ENCODE assay signal across 22 cellular contexts in the genomic region with DNA sequence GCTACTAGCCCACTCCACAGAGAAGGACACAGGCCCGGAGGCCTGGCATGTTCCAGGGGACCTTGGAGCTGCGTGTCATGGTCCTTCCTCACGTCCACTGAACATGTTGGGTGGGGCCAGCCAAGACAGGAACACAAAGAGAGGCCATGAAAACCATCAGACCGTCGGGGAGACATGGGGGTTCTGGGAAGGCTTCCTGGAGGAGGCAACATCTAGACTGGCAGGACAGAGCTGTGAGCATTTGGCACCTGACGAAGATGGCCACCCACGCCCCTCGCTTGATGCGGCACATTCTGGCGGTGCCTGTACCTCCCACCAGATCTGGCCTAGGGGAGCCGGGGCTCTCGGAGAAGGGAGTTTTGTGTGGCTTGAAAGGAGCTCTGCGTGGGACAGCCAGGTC. TPM values are rescaled to one million over a fixed set of nuclear protein-coding genes. Genes with fewer than 3 reads are reported as not detected.
DNase-seq lines count a peak whose midpoint lies in the region; ATAC-seq and TF ChIP-seq lines count a peak whose summit lies in the region.
"Had no signal": no experiment of that assay in that cellular context is flagged by ENCODE, and none has a peak within 500 bp of the region (broad histone marks: within the 10 kb centered on the region; RNA-seq: fewer than 3 reads in every experiment).

No MANE protein-coding gene starts in this region.

- H3K27me3 Mint-ChIP-seq in natural killer cell (ENCODE audit: low read depth in 2 of 2), result no peaks in the 10 kb centered on the region
- H3K27me3 Mint-ChIP-seq in natural killer cell treated with Interleukin-12 subunit alpha and Interleukin-12 subunit beta and Interleukin-15 and Interleukin-18, amount 100 ng/mL, for 72 hours, result no peaks in the 10 kb centered on the region
- no peaks in the 10 kb centered on the region for H3K27me3 Mint-ChIP-seq in Caco-2 (ENCODE audit: insufficient read depth, unreplicated experiment)
- H3K27me3 Mint-ChIP-seq: CD4-positive, CD25-positive, alpha-beta regulatory T cell had no signal

- H3K4ac ChIP-seq in mesenchymal stem cell (ENCODE audit: low read depth in 1 of 2, low read length in 2 of 2), result no peak overlapping the region

- H2AK5ac ChIP-seq in mesenchymal stem cell (ENCODE audit: low read length, severe bottlenecking), result no peak overlapping the region

- no peak overlapping the region for H3K9ac ChIP-seq in mesenchymal stem cell (ENCODE audit: low read length)
- H3K9ac ChIP-seq: GM23248 had no signal

- H3K36me3 ChIP-seq in Caco-2 (ENCODE audit: control insufficient read depth, insufficient read depth, low read length), result peaks cover 3% of the 10 kb centered on the region
- H3K36me3 ChIP-seq in mesenchymal stem cell (ENCODE audit: control insufficient read depth in 1 of 2, insufficient read depth in 2 of 2, low read depth in 1 of 2, low read length in 2 of 2), result peaks cover 14 to 83% of the 10 kb centered on the region in 2 experiments
- H3K36me3 ChIP-seq in MG63, result peaks cover 3% of the 10 kb centered on the region
- H3K36me3 ChIP-seq: BE2C had no signal

- H3K79me1 ChIP-seq in mesenchymal stem cell (replicated peaks; ENCODE audit: low read length, poor library complexity, severe bottlenecking), result peaks cover 28% of the 10 kb centered on the region

- H2BK5ac ChIP-seq in mesenchymal stem cell (ENCODE audit: low read depth, low read length, poor library complexity, severe bottlenecking), result no peak overlapping the region

- no peak overlapping the region for H3K18ac ChIP-seq in mesenchymal stem cell (ENCODE audit: low read depth in 1 of 2, low read length in 2 of 2)

- H3K4me1 Mint-ChIP-seq in natural killer cell (peaks cover 13 to 19% of the 10 kb centered on the region in 2 donors), Caco-2 (ENCODE audit: low read depth, unreplicated experiment) (peaks cover 6% of the 10 kb centered on the region)
- peaks cover 0 to 20% of the 10 kb centered on the region in 2 donors for H3K4me1 Mint-ChIP-seq in natural killer cell treated with Interleukin-12 subunit alpha and Interleukin-12 subunit beta and Interleukin-15 and Interleukin-18, amount 100 ng/mL, for 72 hours (ENCODE audit: low read depth in 2 of 2)
- H3K4me1 Mint-ChIP-seq in stimulated activated effector memory CD8-positive, alpha-beta T cell treated with anti-CD3 and anti-CD28 coated beads, Interleukin-12 subunit alpha, Interleukin-12 subunit beta, amount 100 ng/mL, for 72 hours, result peaks cover 32% of the 10 kb centered on the region

- no peak overlapping the region for H3K27ac ChIP-seq in mesenchymal stem cell (ENCODE audit: low read length, poor library complexity, severe bottlenecking)
- H3K27ac ChIP-seq: GM23248 had no signal

- no peak for DNase-seq in natural killer cell
- no peak for DNase-seq in natural killer cell treated with Interleukin-12 subunit alpha and Interleukin-12 subunit beta and Interleukin-15 and Interleukin-18, amount 100 ng/mL, for 72 hours (ENCODE audit: low spot score)
- no peak for DNase-seq in Caco-2
- no peak for DNase-seq in mesenchymal stem cell
- no peak for DNase-seq in stimulated activated effector memory CD8-positive, alpha-beta T cell treated with anti-CD3 and anti-CD28 coated beads, Interleukin-12 subunit alpha, Interleukin-12 subunit beta, amount 100 ng/mL, for 72 hours (ENCODE audit: low spot score in 2 of 2)
- no peak for DNase-seq in MG63
- DNase-seq in GM10248 (ENCODE audit: extremely low spot score), result no peak
- no peak for DNase-seq in stimulated activated CD4-positive, alpha-beta T cell treated with anti-CD3 and anti-CD28 coated beads, Interleukin-15, amount 100 ng/mL, for 24 hours
- DNase-seq: BE2C; CD4-positive, CD25-positive, alpha-beta regulatory T cell; GM23248; H7; KBM-7; NCI-H1105 treated with DMSO at 0.1 percent for 48 hours; NCI-H146; NCI-H1930; NCI-H2107; NCI-H446; NCI-H524 treated with DMSO at 0.1 percent for 48 hours; NCI-H774 had no signal

- WGBS in mesenchymal stem cell, result 87% methylated on average over 13 of the region's 13 CpGs

- H3K14ac ChIP-seq in mesenchymal stem cell (ENCODE audit: low read length in 2 of 2), result no peak overlapping the region

- no peak overlapping the region for H2BK15ac ChIP-seq in mesenchymal stem cell (ENCODE audit: low read depth, poor library complexity, severe bottlenecking)

- no peak overlapping the region for H2AFZ ChIP-seq in mesenchymal stem cell (ENCODE audit: low read depth, low read length)
- H2AFZ ChIP-seq: GM23248 had no signal

- no peak overlapping the region for H4K8ac ChIP-seq in mesenchymal stem cell (ENCODE audit: low read length)

- H3K36me3 Mint-ChIP-seq in natural killer cell (no peaks in the 10 kb centered on the region), Caco-2 (ENCODE audit: insufficient read depth, unreplicated experiment) (peaks cover 75% of the 10 kb centered on the region)
- no peaks in the 10 kb centered on the region for H3K36me3 Mint-ChIP-seq in natural killer cell treated with Interleukin-12 subunit alpha and Interleukin-12 subunit beta and Interleukin-15 and Interleukin-18, amount 100 ng/mL, for 72 hours
- H3K36me3 Mint-ChIP-seq in stimulated activated effector memory CD8-positive, alpha-beta T cell treated with anti-CD3 and anti-CD28 coated beads, Interleukin-12 subunit alpha, Interleukin-12 subunit beta, amount 100 ng/mL, for 72 hours, result peaks cover 29% of the 10 kb centered on the region

- no peak overlapping the region for H2BK12ac ChIP-seq in mesenchymal stem cell (ENCODE audit: low read length in 2 of 2)

- H3K4me2 ChIP-seq in mesenchymal stem cell (ENCODE audit: low read length, poor library complexity, severe bottlenecking), result no peak overlapping the region

- no TSS peak for BruUV-seq in Caco-2 (replicated peaks; lab: Mats Ljungman, UMichigan)

- no peaks in the 10 kb centered on the region for H3K9me3 ChIP-seq in Caco-2
- no peaks in the 10 kb centered on the region for H3K9me3 ChIP-seq in mesenchymal stem cell (ENCODE audit: control insufficient read depth, low read length)
- H3K9me3 ChIP-seq in MG63, result no peaks in the 10 kb centered on the region
- H3K9me3 ChIP-seq: BE2C had no signal

- H3K4me1 ChIP-seq in Caco-2, result peaks cover 37% of the 10 kb centered on the region
- peaks cover 2% of the 10 kb centered on the region for H3K4me1 ChIP-seq in mesenchymal stem cell (ENCODE audit: control insufficient read depth, insufficient read depth, low read depth, low read length)

- H4K91ac ChIP-seq in mesenchymal stem cell (ENCODE audit: low read length), result peak overlapping the region; percentile 15

- H3K27me3 ChIP-seq in Caco-2 (replicated peaks; ENCODE audit: control insufficient read depth, insufficient read depth, low read length) (no peaks in the 10 kb centered on the region), mesenchymal stem cell (ENCODE audit: control insufficient read depth in 1 of 2, insufficient read depth in 1 of 2, low read length in 2 of 2) (no peaks in the 10 kb centered on the region), MG63 (no peaks in the 10 kb centered on the region)
- H3K27me3 ChIP-seq: BE2C had no signal

- no peak overlapping the region for H3K23ac ChIP-seq in mesenchymal stem cell (ENCODE audit: low read length in 2 of 2)

- intact Hi-C loops in natural killer cell (cut with micrococcal nuclease) (no loop called here), Caco-2 (cut with micrococcal nuclease; ENCODE audit: unreplicated experiment) (no loop called here)

- H3K4me3 ChIP-seq in Caco-2 (ENCODE audit: low read depth, low read length) (no peak overlapping the region), mesenchymal stem cell (ENCODE audit: insufficient read depth in 1 of 2, low read depth in 1 of 2, low read length in 2 of 2) (no peak overlapping the region), MG63 (no peak overlapping the region)
- H3K4me3 ChIP-seq: GM23248 had no signal

- H3K4me3 Mint-ChIP-seq in natural killer cell (peak overlapping the region; percentile 53), Caco-2 (ENCODE audit: unreplicated experiment) (no peak overlapping the region)
- no peak overlapping the region for H3K4me3 Mint-ChIP-seq in natural killer cell treated with Interleukin-12 subunit alpha and Interleukin-12 subunit beta and Interleukin-15 and Interleukin-18, amount 100 ng/mL, for 72 hours
- H3K4me3 Mint-ChIP-seq in stimulated activated effector memory CD8-positive, alpha-beta T cell treated with anti-CD3 and anti-CD28 coated beads, Interleukin-12 subunit alpha, Interleukin-12 subunit beta, amount 100 ng/mL, for 72 hours, result no peak overlapping the region
- H3K4me3 Mint-ChIP-seq: CD4-positive, CD25-positive, alpha-beta regulatory T cell had no signal

- POLR2A ChIA-PET in Caco-2 (lab: Charles Lee) (interaction anchor here (0.6 kb wide), 1 partner anchor 244 kb away, joined by 3 read pairs; no protein-coding TSS in a partner anchor), GM10248 (lab: Yijun Ruan, JAX) (no interaction called here)

- no peak for ATAC-seq in natural killer cell
- no peak for ATAC-seq in natural killer cell treated with Interleukin-12 subunit alpha and Interleukin-12 subunit beta and Interleukin-15 and Interleukin-18, amount 100 ng/mL, for 72 hours
- ATAC-seq in stimulated activated effector memory CD8-positive, alpha-beta T cell treated with anti-CD3 and anti-CD28 coated beads, Interleukin-12 subunit alpha, Interleukin-12 subunit beta, amount 100 ng/mL, for 72 hours, result no peak

- CTCF ChIA-PET in Caco-2 (lab: Charles Lee) (no interaction called here), GM10248 (lab: Yijun Ruan, JAX) (interaction anchor here (1.6 to 2.4 kb wide), 2 partner anchors 13 to 42 kb away, joined by 4 to 11 read pairs; no protein-coding TSS in a partner anchor)

- no peaks in the 10 kb centered on the region for H3K9me3 Mint-ChIP-seq in natural killer cell
- H3K9me3 Mint-ChIP-seq in natural killer cell treated with Interleukin-12 subunit alpha and Interleukin-12 subunit beta and Interleukin-15 and Interleukin-18, amount 100 ng/mL, for 72 hours, result no peaks in the 10 kb centered on the region
- no peaks in the 10 kb centered on the region for H3K9me3 Mint-ChIP-seq in Caco-2 (ENCODE audit: unreplicated experiment)
- no peaks in the 10 kb centered on the region for H3K9me3 Mint-ChIP-seq in stimulated activated effector memory CD8-positive, alpha-beta T cell treated with anti-CD3 and anti-CD28 coated beads, Interleukin-12 subunit alpha, Interleukin-12 subunit beta, amount 100 ng/mL, for 72 hours
- H3K9me3 Mint-ChIP-seq: CD4-positive, CD25-positive, alpha-beta regulatory T cell had no signal

- no peak overlapping the region for H2BK120ac ChIP-seq in mesenchymal stem cell (ENCODE audit: low read depth, low read length)

- H3K27ac Mint-ChIP-seq in natural killer cell, result no peak overlapping the region
- H3K27ac Mint-ChIP-seq in natural killer cell treated with Interleukin-12 subunit alpha and Interleukin-12 subunit beta and Interleukin-15 and Interleukin-18, amount 100 ng/mL, for 72 hours, result peak overlapping the region in 1 of 2 donors; percentile 37
- peak overlapping the region; percentile 53 for H3K27ac Mint-ChIP-seq in Caco-2 (ENCODE audit: unreplicated experiment)
- peak overlapping the region; percentile 67 for H3K27ac Mint-ChIP-seq in stimulated activated effector memory CD8-positive, alpha-beta T cell treated with anti-CD3 and anti-CD28 coated beads, Interleukin-12 subunit alpha, Interleukin-12 subunit beta, amount 100 ng/mL, for 72 hours
- H3K27ac Mint-ChIP-seq: CD4-positive, CD25-positive, alpha-beta regulatory T cell had no signal

- TF ChIP-seq CTCF in natural killer cell (IDR thresholded peaks at IDR 0.05), result no peak
- TF ChIP-seq CTCF in Caco-2 (IDR thresholded peaks at IDR 0.05; ENCODE audit: insufficient read depth in 1 of 2, low read depth in 1 of 2, low read length in 1 of 2, severe bottlenecking in 1 of 2, unreplicated experiment in 1 of 2), result no peak
- TF ChIP-seq CTCF in GM10248 (IDR thresholded peaks at IDR 0.05; ENCODE audit: control extremely low read depth, extremely low read depth, low read depth, missing control alignments), result no peak

RNA-seq across cellular contexts. Expression of gene ARHGAP8, which starts 24.7 kb away (rescaled TPM):
- total RNA-seq in natural killer cell, result 10 to 100 TPM; 23.6 to 32.6 (median 26.5) TPM
- 1 to 10 TPM in 1 of 2 donors, under 1 TPM in 1; 0.64 to 2.3 TPM for total RNA-seq in natural killer cell treated with Interleukin-12 subunit alpha and Interleukin-12 subunit beta and Interleukin-15 and Interleukin-18, amount 100 ng/mL, for 72 hours
- 81.5 and 90.5 TPM in 2 replicates for total RNA-seq in Caco-2 (2022)
- polyA plus RNA-seq in mesenchymal stem cell (2013, experiment 1 of 2), result 0.28 TPM
- polyA plus RNA-seq in mesenchymal stem cell (2013, experiment 2 of 2), result 0.33 TPM
- not detected in 2 replicates for total RNA-seq in MG63 (2014; rRNA removed; shearing (Covaris generic); ENCODE audit: low replicate concordance)
- total RNA-seq: A673, LHCN-M2 had no signal
- polyA plus RNA-seq: GM23248 had no signal

RNA-seq across cellular contexts. Expression of gene PRR5, which starts 25.7 kb away (rescaled TPM):
- 100 to 1,000 TPM in 1 of 3 donors, 10 to 100 TPM in 2; 92.6 to 133 (median 93.4) TPM for total RNA-seq in natural killer cell
- 10 to 100 TPM; 15.7 to 29.2 TPM for total RNA-seq in natural killer cell treated with Interleukin-12 subunit alpha and Interleukin-12 subunit beta and Interleukin-15 and Interleukin-18, amount 100 ng/mL, for 72 hours
- total RNA-seq in Caco-2 (2022), result 74.8 and 82.8 TPM in 2 replicates
- polyA plus RNA-seq in mesenchymal stem cell (2013, experiment 1 of 2), result 12.2 TPM
- 12.2 TPM for polyA plus RNA-seq in mesenchymal stem cell (2013, experiment 2 of 2)
- total RNA-seq in MG63 (2014; rRNA removed; shearing (Covaris generic); ENCODE audit: low replicate concordance), result 24.0 and 45.5 TPM in 2 replicates

Comparison
In these comparisons a context has a peak if more than half of its experiments do, and no peak if none do; other contexts are left out.
1. RNA of gene ARHGAP8, which starts 24.7 kb away (total RNA-seq): 81.5 to 90.5 TPM in Caco-2 and 23.6 to 32.6 TPM in natural killer cell; 0.64 to 2.3 TPM in natural killer cell treated with Interleukin-12 subunit alpha and Interleukin-12 subunit beta and Interleukin-15 and Interleukin-18, amount 100 ng/mL, for 72 hours and not detected in MG63; every median in the first group is over 4 times any median in the second.
2. H3K27ac Mint-ChIP-seq: peak in Caco-2 (single experiment) and stimulated activated effector memory CD8-positive, alpha-beta T cell treated with anti-CD3 and anti-CD28 coated beads, Interleukin-12 subunit alpha, Interleukin-12 subunit beta, amount 100 ng/mL, for 72 hours (single experiment); none in natural killer cell (0 of 2).